Comparison of ENCODE assay signal across 1 cellular context in the genomic region with DNA sequence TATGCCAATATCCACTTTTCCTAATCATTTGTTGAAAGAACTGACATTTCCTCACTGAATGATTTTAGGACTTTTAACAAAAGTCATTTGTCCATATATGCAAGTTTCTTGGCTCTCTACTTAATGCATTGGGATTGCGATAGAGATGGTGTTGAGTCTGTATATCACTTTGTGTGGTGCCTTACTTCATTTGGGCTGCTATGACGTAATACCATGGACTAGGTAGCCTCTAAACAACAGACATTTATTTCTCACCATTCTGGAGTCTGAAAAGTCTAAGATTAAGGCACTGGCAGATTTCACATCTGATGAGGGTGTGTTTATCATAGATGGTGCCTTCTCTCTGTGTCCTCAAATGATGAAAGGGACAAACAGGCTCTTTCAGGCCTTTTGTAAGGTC.
TF ChIP-seq lines count a peak whose summit lies in the region.

No MANE protein-coding gene starts in this region.

TF ChIP-seq in K562, 482 proteins besides CTCF, POLR2A, EP300 and RAD21:
- TF ChIP-seq, protein P1, sequence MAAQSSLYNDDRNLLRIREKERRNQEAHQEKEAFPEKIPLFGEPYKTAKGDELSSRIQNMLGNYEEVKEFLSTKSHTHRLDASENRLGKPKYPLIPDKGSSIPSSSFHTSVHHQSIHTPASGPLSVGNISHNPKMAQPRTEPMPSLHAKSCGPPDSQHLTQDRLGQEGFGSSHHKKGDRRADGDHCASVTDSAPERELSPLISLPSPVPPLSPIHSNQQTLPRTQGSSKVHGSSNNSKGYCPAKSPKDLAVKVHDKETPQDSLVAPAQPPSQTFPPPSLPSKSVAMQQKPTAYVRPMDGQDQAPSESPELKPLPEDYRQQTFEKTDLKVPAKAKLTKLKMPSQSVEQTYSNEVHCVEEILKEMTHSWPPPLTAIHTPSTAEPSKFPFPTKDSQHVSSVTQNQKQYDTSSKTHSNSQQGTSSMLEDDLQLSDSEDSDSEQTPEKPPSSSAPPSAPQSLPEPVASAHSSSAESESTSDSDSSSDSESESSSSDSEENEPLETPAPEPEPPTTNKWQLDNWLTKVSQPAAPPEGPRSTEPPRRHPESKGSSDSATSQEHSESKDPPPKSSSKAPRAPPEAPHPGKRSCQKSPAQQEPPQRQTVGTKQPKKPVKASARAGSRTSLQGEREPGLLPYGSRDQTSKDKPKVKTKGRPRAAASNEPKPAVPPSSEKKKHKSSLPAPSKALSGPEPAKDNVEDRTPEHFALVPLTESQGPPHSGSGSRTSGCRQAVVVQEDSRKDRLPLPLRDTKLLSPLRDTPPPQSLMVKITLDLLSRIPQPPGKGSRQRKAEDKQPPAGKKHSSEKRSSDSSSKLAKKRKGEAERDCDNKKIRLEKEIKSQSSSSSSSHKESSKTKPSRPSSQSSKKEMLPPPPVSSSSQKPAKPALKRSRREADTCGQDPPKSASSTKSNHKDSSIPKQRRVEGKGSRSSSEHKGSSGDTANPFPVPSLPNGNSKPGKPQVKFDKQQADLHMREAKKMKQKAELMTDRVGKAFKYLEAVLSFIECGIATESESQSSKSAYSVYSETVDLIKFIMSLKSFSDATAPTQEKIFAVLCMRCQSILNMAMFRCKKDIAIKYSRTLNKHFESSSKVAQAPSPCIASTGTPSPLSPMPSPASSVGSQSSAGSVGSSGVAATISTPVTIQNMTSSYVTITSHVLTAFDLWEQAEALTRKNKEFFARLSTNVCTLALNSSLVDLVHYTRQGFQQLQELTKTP (IDR thresholded peaks at IDR 0.05; ENCODE audit: low read depth in 1 of 2, partially characterized antibody in 2 of 2), result no peak
- TF ChIP-seq ZNF583 (CRISPR knock-in tag; IDR thresholded peaks at IDR 0.05) (no peak), CEBPB (tag; IDR thresholded peaks at IDR 0.05) (0 out of 2 replicates have a peak, but pooled peaks have one; percentile 20), TCF7 (IDR thresholded peaks at IDR 0.05; ENCODE audit: borderline replicate concordance) (no peak)
